ENCODE assay signal across 8 cellular contexts in genomic region chr11:3959015-3959917, GRCh38.
DNase-seq lines count a peak whose midpoint lies in the region; ATAC-seq and TF ChIP-seq lines count a peak whose summit lies in the region.

No MANE protein-coding gene starts in this region.

- no peak overlapping the region for H2BK15ac ChIP-seq in H9 (ENCODE audit: low read depth, low read length)

- no peak overlapping the region for H2BK120ac ChIP-seq in H9 (ENCODE audit: low read depth, low read length, poor library complexity, severe bottlenecking)

- no peaks in the 10 kb centered on the region for H3K36me3 Mint-ChIP-seq in H9 (ENCODE audit: insufficient read depth in 1 of 3, low read depth in 3 of 3)

- H4K20me1 ChIP-seq in H9 (ENCODE audit: control insufficient read depth, insufficient read depth, insufficient read length) = no peaks in the 10 kb centered on the region

- DNase-seq in Caki2 (ENCODE audit: low read depth) (peak; percentile 73), H9 (no peak), SW480 (ENCODE audit: low spot score) (peak; percentile 46), right lobe of liver (peak in 1 of 3 donors; percentile 55), NCI-H2196 (lab: John Stamatoyannopoulos, UW; ENCODE audit: unreplicated experiment) (no peak), NCI-H774 (lab: John Stamatoyannopoulos, UW) (no peak), mesenteric fat pad (ENCODE audit: low spot score) (no peak)
- DNase-seq in stimulated activated CD4-positive, alpha-beta T cell treated with anti-CD3 and anti-CD28 coated beads, Interleukin-15, amount 100 ng/mL, for 24 hours = no peak

- no peak overlapping the region for H3K4me3 ChIP-seq in right lobe of liver

- H2BK20ac ChIP-seq in H9 (ENCODE audit: low read depth, low read length, poor library complexity, severe bottlenecking) = no peak overlapping the region

- H3K27me3 ChIP-seq in H9 (ENCODE audit: insufficient read depth, low read length) = no peaks in the 10 kb centered on the region
- no peaks in the 10 kb centered on the region for H3K27me3 ChIP-seq in right lobe of liver

- H3K18ac ChIP-seq in H9 (ENCODE audit: insufficient read length, low read depth, low read length) = no peak overlapping the region

- no peaks in the 10 kb centered on the region for H3K36me3 ChIP-seq in right lobe of liver

- no peak overlapping the region for H3K56ac ChIP-seq in H9 (ENCODE audit: insufficient read length, low read depth, low read length)

- no peak overlapping the region for H3K27ac Mint-ChIP-seq in H9

- H3K4me3 Mint-ChIP-seq in H9 = no peak overlapping the region

- no peak overlapping the region for H2AFZ ChIP-seq in H9 (ENCODE audit: low read length)

- H2BK12ac ChIP-seq in H9 (ENCODE audit: insufficient read length, low read depth, low read length) = no peak overlapping the region

- no peak overlapping the region for H3K14ac ChIP-seq in H9 (ENCODE audit: insufficient read depth, low read length)

- no peaks in the 10 kb centered on the region for H3K23me2 ChIP-seq in H9 (ENCODE audit: insufficient read length, low read depth, low read length, poor library complexity, severe bottlenecking)

- no peak overlapping the region for H3K4ac ChIP-seq in H9 (ENCODE audit: low read depth, low read length)

- TF ChIP-seq CTCF in H9 (conservative IDR thresholded peaks at IDR 0.05) (peak; percentile 58), right lobe of liver (IDR thresholded peaks at IDR 0.05) (peak in 2 of 4 donors; percentile 6 to 25)

- H4K8ac ChIP-seq in H9 (replicated peaks; ENCODE audit: insufficient read length, low read depth, low read length) = no peak overlapping the region

- no peak overlapping the region for H3K9ac ChIP-seq in H9 (ENCODE audit: extremely low read depth, insufficient read length, low read length)

- no peak overlapping the region for H4K5ac ChIP-seq in H9 (ENCODE audit: insufficient read length, low read depth, low read length)

- H3K9me3 Mint-ChIP-seq in H9 = no peaks in the 10 kb centered on the region

- H3T11ph ChIP-seq in H9 (ENCODE audit: low read length) = no peak overlapping the region

- H3K4me2 ChIP-seq in H9 (ENCODE audit: insufficient read depth, insufficient read length, low read length) = no peak overlapping the region

- no peaks in the 10 kb centered on the region for H3K4me1 Mint-ChIP-seq in H9

- no peaks in the 10 kb centered on the region for H3K27me3 Mint-ChIP-seq in H9 (ENCODE audit: low read depth)

- no peaks in the 10 kb centered on the region for H3K9me3 ChIP-seq in H9 (ENCODE audit: control insufficient read depth, low read depth, low read length)
- H3K9me3 ChIP-seq in right lobe of liver = no peaks in the 10 kb centered on the region

- H3K23ac ChIP-seq in H9 (ENCODE audit: insufficient read length, low read depth, low read length) = no peak overlapping the region

- no peak for TF ChIP-seq POLR2A in right lobe of liver (IDR thresholded peaks at IDR 0.05)

- no peak overlapping the region for H2AK5ac ChIP-seq in H9 (ENCODE audit: insufficient read length, low read length)

- H3K4me1 ChIP-seq in H9 (ENCODE audit: insufficient read depth, low read length) (no peaks in the 10 kb centered on the region), right lobe of liver (peaks cover 0 to 49% (median 7%) of the 10 kb centered on the region in 4 donors)

- H3K79me1 ChIP-seq in H9 (ENCODE audit: insufficient read depth, low read depth, low read length, poor library complexity, severe bottlenecking) = no peaks in the 10 kb centered on the region

- no peak overlapping the region for H2BK5ac ChIP-seq in H9 (ENCODE audit: insufficient read length, low read length)

- peak; percentile 18 to 89 (median 68) for ATAC-seq in right lobe of liver

- no peak overlapping the region for H4K91ac ChIP-seq in H9 (ENCODE audit: insufficient read length, low read depth, low read length)

- in situ Hi-C loops in Caki2 (cut with HindIII; ENCODE audit: low pct_unique_long_range_greater_than_20kb, low sequenced_read_pairs) = no loop called here

- intact Hi-C loops in right lobe of liver (cut with DNase I) = no loop called here

- H3K27ac ChIP-seq in H9 (ENCODE audit: insufficient read length, low read depth, low read length) (no peak overlapping the region), right lobe of liver (peak overlapping the region in 1 of 3 donors; percentile 30)

- H3K79me2 ChIP-seq in H9 (ENCODE audit: insufficient read depth, low read length) = no peaks in the 10 kb centered on the region

- WGBS in H9 (ENCODE audit: extremely low coverage, insufficient read length, low lambda C conversion rate) = no CpG with 5 or more reads among the region's 5 CpGs
- 54% methylated on average over 5 of the region's 5 CpGs for WGBS in right lobe of liver (ENCODE audit: insufficient coverage, low coverage, low lambda C conversion rate, missing lambda C conversion rate)

Comparison
In these comparisons a context has a peak if more than half of its experiments do, and no peak if none do; other contexts are left out.
1. DNase-seq: peak in Caki2 (single experiment) and SW480 (single experiment); none in H9 (single experiment), NCI-H2196 (single experiment), stimulated activated CD4-positive, alpha-beta T cell treated with anti-CD3 and anti-CD28 coated beads, Interleukin-15, amount 100 ng/mL, for 24 hours (single experiment), NCI-H774 (single experiment) and mesenteric fat pad (single experiment).